ENCODE assay signal across 8 cellular contexts in the genomic region with DNA sequence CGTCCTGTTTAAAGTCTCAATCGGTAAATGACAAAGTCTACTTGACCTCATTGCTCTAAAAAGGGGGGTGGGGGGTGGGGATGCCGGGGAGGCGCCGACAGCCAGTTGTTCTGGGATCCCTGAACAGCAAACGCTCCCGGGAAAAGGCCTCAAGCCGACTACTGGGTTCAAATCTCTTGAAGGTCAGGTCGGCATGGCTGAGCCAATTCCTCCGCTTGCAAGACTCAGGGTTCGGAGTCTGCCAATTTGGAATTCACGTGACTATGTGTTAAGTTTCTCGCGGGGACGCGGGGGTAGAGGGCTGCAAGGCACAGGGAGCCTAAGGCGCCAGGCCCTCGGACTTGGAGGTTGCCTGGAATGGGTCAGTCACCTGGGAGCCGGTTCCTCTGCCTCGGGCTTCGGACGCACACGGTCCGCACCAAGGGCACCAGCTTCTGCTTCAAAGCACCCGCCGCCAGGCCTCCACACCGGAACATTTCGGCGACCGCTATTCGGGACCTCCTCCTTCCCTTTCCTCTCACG. TPM values are rescaled to one million over a fixed set of nuclear protein-coding genes. Genes with fewer than 3 reads are reported as not detected.
DNase-seq lines count a peak whose midpoint lies in the region; ATAC-seq and TF ChIP-seq lines count a peak whose summit lies in the region.

No MANE protein-coding gene starts in this region.

- CTCF ChIA-PET in activated CD8-positive, alpha-beta memory T cell treated with anti-CD3 and anti-CD28 coated beads, Interleukin-2, amount 10 ng/mL, durations not matched to agents 7 days and 5 days (lab: Charles Lee), result interaction anchor here (0.8 to 1.5 kb wide), 7 partner anchors 21 to 105 kb away, joined by 3 to 7 read pairs (median 4); no protein-coding TSS in a partner anchor

- no peaks in the 10 kb centered on the region for H3K9me3 Mint-ChIP-seq in activated CD8-positive, alpha-beta memory T cell treated with anti-CD3 and anti-CD28 coated beads, Interleukin-2, amount 10 ng/mL, durations not matched to agents 7 days and 5 days (ENCODE audit: low read depth)
- H3K9me3 Mint-ChIP-seq in progenitor cell of endocrine pancreas (ENCODE audit: low read depth), result peaks cover 2% of the 10 kb centered on the region

- H3K9me3 ChIP-seq in WERI-Rb-1 (ENCODE audit: severe bottlenecking), result peaks cover 3% of the 10 kb centered on the region

- H3K27me3 Mint-ChIP-seq in activated CD8-positive, alpha-beta memory T cell treated with anti-CD3 and anti-CD28 coated beads, Interleukin-2, amount 10 ng/mL, durations not matched to agents 7 days and 5 days, result no peaks in the 10 kb centered on the region
- H3K27me3 Mint-ChIP-seq in progenitor cell of endocrine pancreas, result no peaks in the 10 kb centered on the region

- H3K4me1 ChIP-seq in foreskin keratinocyte, result no peaks in the 10 kb centered on the region

- H3K4me3 Mint-ChIP-seq in activated CD8-positive, alpha-beta memory T cell treated with anti-CD3 and anti-CD28 coated beads, Interleukin-2, amount 10 ng/mL, durations not matched to agents 7 days and 5 days, result peak overlapping the region; percentile 84
- H3K4me3 Mint-ChIP-seq in progenitor cell of endocrine pancreas (ENCODE audit: low read depth), result peak overlapping the region; percentile 82

- TF ChIP-seq CTCF in WERI-Rb-1 (IDR thresholded peaks at IDR 0.05; ENCODE audit: low read depth, low read length) (no peak), foreskin keratinocyte (conservative IDR thresholded peaks at IDR 0.05) (no peak), progenitor cell of endocrine pancreas (IDR thresholded peaks at IDR 0.05; ENCODE audit: unreplicated experiment) (no peak)

- H3K4me1 Mint-ChIP-seq in activated CD8-positive, alpha-beta memory T cell treated with anti-CD3 and anti-CD28 coated beads, Interleukin-2, amount 10 ng/mL, durations not matched to agents 7 days and 5 days, result peaks cover 35% of the 10 kb centered on the region
- peaks cover 9% of the 10 kb centered on the region for H3K4me1 Mint-ChIP-seq in progenitor cell of endocrine pancreas (ENCODE audit: low read depth)

- H3K36me3 Mint-ChIP-seq in activated CD8-positive, alpha-beta memory T cell treated with anti-CD3 and anti-CD28 coated beads, Interleukin-2, amount 10 ng/mL, durations not matched to agents 7 days and 5 days, result peaks cover 3% of the 10 kb centered on the region
- H3K36me3 Mint-ChIP-seq in progenitor cell of endocrine pancreas (ENCODE audit: insufficient read depth), result peaks cover 3% of the 10 kb centered on the region

- no peak for ATAC-seq in activated CD8-positive, alpha-beta memory T cell treated with anti-CD3 and anti-CD28 coated beads, Interleukin-2, amount 10 ng/mL, durations not matched to agents 7 days and 5 days
- ATAC-seq in foreskin keratinocyte (peak; percentile 35), HG02981 (IDR thresholded peaks at IDR 0.05; ENCODE audit: unreplicated experiment) (no peak), HG03095 (IDR thresholded peaks at IDR 0.05; ENCODE audit: unreplicated experiment) (no peak)

- H3K4me3 ChIP-seq in WERI-Rb-1 (ENCODE audit: low read depth, low read length), result peak overlapping the region; percentile 79

- H3K27ac Mint-ChIP-seq in activated CD8-positive, alpha-beta memory T cell treated with anti-CD3 and anti-CD28 coated beads, Interleukin-2, amount 10 ng/mL, durations not matched to agents 7 days and 5 days, result peak overlapping the region; percentile 97
- H3K27ac Mint-ChIP-seq in progenitor cell of endocrine pancreas, result peak overlapping the region; percentile 97

- peaks cover under 1% of the 10 kb centered on the region for H3K27me3 ChIP-seq in WERI-Rb-1 (ENCODE audit: insufficient read depth, low read depth, severe bottlenecking)
- no peaks in the 10 kb centered on the region for H3K27me3 ChIP-seq in foreskin keratinocyte

- H3K36me3 ChIP-seq in WERI-Rb-1, result no peaks in the 10 kb centered on the region; the same call in 1 of the 2 replicates

- DNase-seq in activated CD8-positive, alpha-beta memory T cell treated with anti-CD3 and anti-CD28 coated beads, Interleukin-2, amount 10 ng/mL, durations not matched to agents 7 days and 5 days, result no peak
- no peak for DNase-seq in activated CD8-positive, alpha-beta memory T cell treated with anti-CD3 and anti-CD28 coated beads for 24 hours
- DNase-seq in WERI-Rb-1 (no peak), foreskin keratinocyte (no peak), progenitor cell of endocrine pancreas (ENCODE audit: low spot score, unreplicated experiment) (no peak)
- DNase-seq in activated CD4-positive, alpha-beta T cell treated with anti-CD3 and anti-CD28 coated beads, Interleukin-2, amount 50 U/mL, for 4 hours, result no peak

- H3K27ac ChIP-seq in WERI-Rb-1 (peak overlapping the region; percentile 93), foreskin keratinocyte (peak overlapping the region; percentile 48)

RNA-seq across cellular contexts. Expression of a gene that starts 0.4 kb away (rescaled TPM):
- total RNA-seq in activated CD8-positive, alpha-beta memory T cell treated with anti-CD3 and anti-CD28 coated beads, Interleukin-2, amount 10 ng/mL, durations not matched to agents 7 days and 5 days, result 10 to 100 TPM; 47.3 to 59.6 TPM
- total RNA-seq in foreskin keratinocyte, result 35.7 and 37.9 TPM in 2 replicates
- 37.7 and 38.0 TPM in 2 replicates for polyA plus RNA-seq in foreskin keratinocyte
- total RNA-seq in progenitor cell of endocrine pancreas, result 35.2 and 35.5 TPM in 2 replicates

RNA-seq across cellular contexts. Expression of a gene that starts 6.5 kb away (rescaled TPM):
- 10 to 100 TPM; 38.8 to 41.1 TPM for total RNA-seq in activated CD8-positive, alpha-beta memory T cell treated with anti-CD3 and anti-CD28 coated beads, Interleukin-2, amount 10 ng/mL, durations not matched to agents 7 days and 5 days
- 0.10 TPM in 1 of 2 replicates, not detected in the other for total RNA-seq in foreskin keratinocyte
- 0.10 and 0.16 TPM in 2 replicates for polyA plus RNA-seq in foreskin keratinocyte
- total RNA-seq in progenitor cell of endocrine pancreas, result 0.60 and 0.87 TPM in 2 replicates

RNA-seq across cellular contexts. Expression of a gene that starts 54.9 kb away (rescaled TPM):
- total RNA-seq in activated CD8-positive, alpha-beta memory T cell treated with anti-CD3 and anti-CD28 coated beads, Interleukin-2, amount 10 ng/mL, durations not matched to agents 7 days and 5 days, result 10 to 100 TPM; 36.2 to 52.7 TPM
- 26.5 and 27.8 TPM in 2 replicates for total RNA-seq in foreskin keratinocyte
- polyA plus RNA-seq in foreskin keratinocyte, result 13.9 and 15.9 TPM in 2 replicates
- total RNA-seq in progenitor cell of endocrine pancreas, result 4.8 and 6.2 TPM in 2 replicates

Comparison
In these comparisons a context has a peak if more than half of its experiments do, and no peak if none do; other contexts are left out.
1. RNA of a gene that starts 6.5 kb away (total RNA-seq): 38.8 to 41.1 TPM in activated CD8-positive, alpha-beta memory T cell treated with anti-CD3 and anti-CD28 coated beads, Interleukin-2, amount 10 ng/mL, durations not matched to agents 7 days and 5 days; 0.60 to 0.87 TPM in progenitor cell of endocrine pancreas and 0.10 TPM in foreskin keratinocyte; every median in the first group is over 10 times any median in the second.